Comparison of ENCODE assay signal across 7 cellular contexts in genomic region chr5:81971086-81971693, GRCh38. TPM values are rescaled to one million over a fixed set of nuclear protein-coding genes. Genes with fewer than 3 reads are reported as not detected.
DNase-seq lines count a peak whose midpoint lies in the region; ATAC-seq and TF ChIP-seq lines count a peak whose summit lies in the region.

No MANE protein-coding gene starts in this region.

- H3K27me3 ChIP-seq in H7 (ENCODE audit: control insufficient read depth, insufficient read depth, low read length) (no peaks in the 10 kb centered on the region), lung (ENCODE audit: control insufficient read depth, insufficient read depth) (no peaks in the 10 kb centered on the region), thymus (ENCODE audit: control insufficient read depth, insufficient read depth) (no peaks in the 10 kb centered on the region)

- H3K27ac ChIP-seq in lung (ENCODE audit: low read depth in 1 of 2, low read length in 1 of 2) (peak overlapping the region; percentile 96 to 100), thymus (ENCODE audit: low read depth) (peak overlapping the region; percentile 100)

- peaks cover under 1% of the 10 kb centered on the region; the same call in 1 of the 2 replicates for H3K36me3 ChIP-seq in H7 (replicated peaks; ENCODE audit: control insufficient read depth, insufficient read depth, low read length)
- H3K36me3 ChIP-seq in lung (ENCODE audit: control insufficient read depth in 2 of 2, insufficient read depth in 2 of 2, low read length in 2 of 2) = no peaks in the 10 kb centered on the region
- peaks cover 3% of the 10 kb centered on the region for H3K36me3 ChIP-seq in thymus (ENCODE audit: control insufficient read depth, insufficient read depth)

- WGBS in lung, 2 donors = 0 to 1% methylated on average over 10 of the region's 10 CpGs
- under 1% methylated on average over 10 of the region's 10 CpGs for WGBS in thymus

- DNase-seq in EH (ENCODE audit: low read depth) = peak; percentile 26
- DNase-seq in H7 = peak; percentile 45
- DNase-seq in RKO (ENCODE audit: low spot score) = peak; percentile 43
- peak; percentile 35 for DNase-seq in cerebellum (ENCODE audit: low spot score)
- no peak for DNase-seq in lung (ENCODE audit: low spot score)

- ATAC-seq in lung (ENCODE audit: insufficient read depth, low FRiP score) (no peak), HG03460 (IDR thresholded peaks at IDR 0.05; ENCODE audit: unreplicated experiment) (no peak)

- H3K9me3 ChIP-seq in lung (ENCODE audit: control insufficient read depth in 2 of 2, insufficient read depth in 1 of 2, low read length in 1 of 2) = no peaks in the 10 kb centered on the region
- no peaks in the 10 kb centered on the region for H3K9me3 ChIP-seq in thymus (ENCODE audit: control insufficient read depth)

- TF ChIP-seq CTCF in lung (IDR thresholded peaks at IDR 0.05; ENCODE audit: control extremely low read depth, extremely low read depth) = no peak

- H3K4me1 ChIP-seq in lung (ENCODE audit: control insufficient read depth in 2 of 2, insufficient read depth in 2 of 2, low read length in 2 of 2) (no peaks in the 10 kb centered on the region), thymus (ENCODE audit: control insufficient read depth, insufficient read depth, low read length) (peaks cover 2% of the 10 kb centered on the region)

- H3K4me3 ChIP-seq in H7 (ENCODE audit: insufficient read depth, low read depth, low read length) = peak overlapping the region; percentile 84
- H3K4me3 ChIP-seq in lung = peak overlapping the region; percentile 74
- H3K4me3 ChIP-seq in thymus (ENCODE audit: low read length) = peak overlapping the region; percentile 68

RNA-seq across cellular contexts. Expression of gene ATG10, which starts 0.6 kb away (rescaled TPM):
- total RNA-seq in H7 (2014; rRNA removed; shearing (Covaris generic)) = 26.8 and 34.5 TPM in 2 replicates
- 11.3 TPM for total RNA-seq in cerebellum
- total RNA-seq in lung = 10 to 100 TPM in 1 of 2 donors, 1 to 10 TPM in 1; 6.8 to 10.2 TPM
- polyA plus RNA-seq in lung = 1 to 10 TPM; 4.6 to 4.8 TPM
- polyA plus RNA-seq in thymus = 10.4 TPM
